In the genomic region with DNA sequence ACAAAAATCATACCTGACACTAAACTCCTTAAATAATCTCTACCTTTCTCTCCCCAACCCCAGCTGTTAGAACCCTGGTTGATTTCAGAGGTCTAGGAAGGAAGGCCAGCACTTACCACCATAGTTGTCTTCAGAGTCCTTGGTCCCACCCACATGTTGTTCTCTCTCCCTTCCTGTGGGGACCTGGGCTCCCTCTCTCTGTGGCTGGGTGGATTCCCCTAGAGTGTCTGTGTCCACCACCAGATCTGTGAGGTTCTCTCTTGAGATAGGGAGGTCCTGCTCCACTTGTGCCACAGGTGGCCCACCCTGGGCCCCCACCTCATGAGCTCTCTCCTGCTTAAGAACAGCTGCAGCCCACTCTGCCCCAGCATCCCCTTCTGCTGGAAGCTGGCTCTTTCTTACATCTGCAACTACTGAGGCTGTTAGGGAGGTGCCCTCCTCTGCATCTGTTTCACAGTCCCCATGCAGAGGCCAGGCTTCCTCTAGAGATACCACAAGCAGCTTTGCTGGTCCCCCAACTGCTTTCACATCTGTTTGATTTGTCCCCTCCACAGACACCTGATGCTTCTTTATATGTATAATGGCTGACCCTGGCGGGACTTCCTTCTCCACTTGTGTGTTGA, we compare ENCODE assay signal across 13 cellular contexts. TPM values are rescaled to one million over a fixed set of nuclear protein-coding genes. Genes with fewer than 3 reads are reported as not detected.
DNase-seq lines count a peak whose midpoint lies in the region; ATAC-seq lines count a peak whose summit lies in the region.
"Had no signal": no experiment of that assay in that cellular context is flagged by ENCODE, and none has a peak within 500 bp of the region (broad histone marks: within the 10 kb centered on the region; RNA-seq: fewer than 3 reads in every experiment).

No MANE protein-coding gene starts in this region.

- peak; percentile 28 for DNase-seq in activated CD4-positive, alpha-beta memory T cell treated with anti-CD3 and anti-CD28 coated beads, Interleukin-2, amount 10 ng/mL, durations not matched to agents 7 days and 5 days
- DNase-seq in activated CD4-positive, alpha-beta memory T cell treated with anti-CD3 and anti-CD28 coated beads for 36 hours, result no peak
- no peak for DNase-seq in activated naive CD8-positive, alpha-beta T cell treated with anti-CD3 and anti-CD28 coated beads for 36 hours
- no peak for DNase-seq in stimulated activated effector memory CD8-positive, alpha-beta T cell treated with anti-CD3 and anti-CD28 coated beads, Interleukin-12 subunit alpha, Interleukin-12 subunit beta, amount 100 ng/mL, for 72 hours (ENCODE audit: low spot score in 2 of 2)
- DNase-seq in NCI-H2171 (lab: John Stamatoyannopoulos, UW), result no peak
- no peak for DNase-seq in HAP-1 (ENCODE audit: low spot score in 2 of 2)
- DNase-seq: activated CD4-positive, alpha-beta T cell treated with anti-CD3 and anti-CD28 coated beads, Interleukin-2, amount 50 U/mL, for 1 hour; effector CD8-positive, alpha-beta T cell; Right ventricle myocardium superior; T-helper 9 cell had no signal

- H3K9me3 Mint-ChIP-seq in activated CD4-positive, alpha-beta memory T cell treated with anti-CD3 and anti-CD28 coated beads, Interleukin-2, amount 10 ng/mL, durations not matched to agents 7 days and 5 days, result peaks cover 2% of the 10 kb centered on the region
- no peaks in the 10 kb centered on the region for H3K9me3 Mint-ChIP-seq in activated CD4-positive, alpha-beta memory T cell treated with anti-CD3 and anti-CD28 coated beads for 36 hours
- peaks cover 1% of the 10 kb centered on the region for H3K9me3 Mint-ChIP-seq in activated naive CD8-positive, alpha-beta T cell treated with anti-CD3 and anti-CD28 coated beads for 36 hours
- H3K9me3 Mint-ChIP-seq in stimulated activated effector memory CD8-positive, alpha-beta T cell treated with anti-CD3 and anti-CD28 coated beads, Interleukin-12 subunit alpha, Interleukin-12 subunit beta, amount 100 ng/mL, for 72 hours, result no peaks in the 10 kb centered on the region

- H3K27me3 ChIP-seq in HAP-1 (ENCODE audit: low read depth), result no peaks in the 10 kb centered on the region

- peaks cover 79% of the 10 kb centered on the region for H3K36me3 Mint-ChIP-seq in activated CD4-positive, alpha-beta memory T cell treated with anti-CD3 and anti-CD28 coated beads, Interleukin-2, amount 10 ng/mL, durations not matched to agents 7 days and 5 days (ENCODE audit: low read depth)
- H3K36me3 Mint-ChIP-seq in activated CD4-positive, alpha-beta memory T cell treated with anti-CD3 and anti-CD28 coated beads for 36 hours, result peaks cover 69% of the 10 kb centered on the region
- H3K36me3 Mint-ChIP-seq in activated naive CD8-positive, alpha-beta T cell treated with anti-CD3 and anti-CD28 coated beads for 36 hours, result peaks cover 56% of the 10 kb centered on the region
- H3K36me3 Mint-ChIP-seq in stimulated activated effector memory CD8-positive, alpha-beta T cell treated with anti-CD3 and anti-CD28 coated beads, Interleukin-12 subunit alpha, Interleukin-12 subunit beta, amount 100 ng/mL, for 72 hours, result peaks cover 93% of the 10 kb centered on the region

- peaks cover 59% of the 10 kb centered on the region for H3K4me1 Mint-ChIP-seq in activated CD4-positive, alpha-beta memory T cell treated with anti-CD3 and anti-CD28 coated beads, Interleukin-2, amount 10 ng/mL, durations not matched to agents 7 days and 5 days
- peaks cover 31% of the 10 kb centered on the region for H3K4me1 Mint-ChIP-seq in activated CD4-positive, alpha-beta memory T cell treated with anti-CD3 and anti-CD28 coated beads for 36 hours (ENCODE audit: low read depth)
- H3K4me1 Mint-ChIP-seq in activated naive CD8-positive, alpha-beta T cell treated with anti-CD3 and anti-CD28 coated beads for 36 hours, result peaks cover 25% of the 10 kb centered on the region
- peaks cover 55% of the 10 kb centered on the region for H3K4me1 Mint-ChIP-seq in stimulated activated effector memory CD8-positive, alpha-beta T cell treated with anti-CD3 and anti-CD28 coated beads, Interleukin-12 subunit alpha, Interleukin-12 subunit beta, amount 100 ng/mL, for 72 hours

- ATAC-seq in GM21723 (IDR thresholded peaks at IDR 0.05; ENCODE audit: unreplicated experiment), result peak; percentile 51
- ATAC-seq in stimulated activated effector memory CD8-positive, alpha-beta T cell treated with anti-CD3 and anti-CD28 coated beads, Interleukin-12 subunit alpha, Interleukin-12 subunit beta, amount 100 ng/mL, for 72 hours, result peak; percentile 81
- ATAC-seq in GM21576 (IDR thresholded peaks at IDR 0.05; ENCODE audit: unreplicated experiment), result no peak
- ATAC-seq: HepG2 had no signal

- H3K36me3 ChIP-seq in HAP-1 (replicated peaks), result peaks cover 79% of the 10 kb centered on the region

- H3K27me3 Mint-ChIP-seq in activated CD4-positive, alpha-beta memory T cell treated with anti-CD3 and anti-CD28 coated beads, Interleukin-2, amount 10 ng/mL, durations not matched to agents 7 days and 5 days, result no peaks in the 10 kb centered on the region
- H3K27me3 Mint-ChIP-seq in activated CD4-positive, alpha-beta memory T cell treated with anti-CD3 and anti-CD28 coated beads for 36 hours, result no peaks in the 10 kb centered on the region
- H3K27me3 Mint-ChIP-seq in activated naive CD8-positive, alpha-beta T cell treated with anti-CD3 and anti-CD28 coated beads for 36 hours, result no peaks in the 10 kb centered on the region

- CTCF ChIA-PET in activated CD4-positive, alpha-beta memory T cell treated with anti-CD3 and anti-CD28 coated beads, Interleukin-2, amount 10 ng/mL, durations not matched to agents 7 days and 5 days (lab: Charles Lee), result interaction anchor here (1.0 to 2.6 kb wide), 4 partner anchors 10 to 33 kb away, joined by 3 to 15 read pairs (median 6); no protein-coding TSS in a partner anchor
- CTCF ChIA-PET in activated CD4-positive, alpha-beta memory T cell treated with anti-CD3 and anti-CD28 coated beads for 36 hours (lab: Charles Lee), result interaction anchor here (0.7 to 3.3 kb wide), 5 partner anchors 15 to 368 kb away, joined by 3 to 11 read pairs (median 4); no protein-coding TSS in a partner anchor

- POLR2A ChIA-PET in activated CD4-positive, alpha-beta memory T cell treated with anti-CD3 and anti-CD28 coated beads, Interleukin-2, amount 10 ng/mL, durations not matched to agents 7 days and 5 days (lab: Charles Lee), result interaction anchor here (0.8 to 2.6 kb wide), 11 partner anchors 10 to 96 kb away, joined by 3 to 25 read pairs (median 3); a partner anchor contains a TSS
- POLR2A ChIA-PET in activated CD4-positive, alpha-beta memory T cell treated with anti-CD3 and anti-CD28 coated beads for 36 hours (lab: Charles Lee), result interaction anchor here (1.5 kb wide), 1 partner anchor 25 kb away, joined by 3 read pairs; no protein-coding TSS in a partner anchor

- no peaks in the 10 kb centered on the region for H3K9me3 ChIP-seq in HAP-1

- peak overlapping the region; percentile 2 for H3K4me3 Mint-ChIP-seq in activated CD4-positive, alpha-beta memory T cell treated with anti-CD3 and anti-CD28 coated beads, Interleukin-2, amount 10 ng/mL, durations not matched to agents 7 days and 5 days
- H3K4me3 Mint-ChIP-seq in activated CD4-positive, alpha-beta memory T cell treated with anti-CD3 and anti-CD28 coated beads for 36 hours, result no peak overlapping the region
- no peak overlapping the region for H3K4me3 Mint-ChIP-seq in activated naive CD8-positive, alpha-beta T cell treated with anti-CD3 and anti-CD28 coated beads for 36 hours
- peak overlapping the region; percentile 59 for H3K4me3 Mint-ChIP-seq in stimulated activated effector memory CD8-positive, alpha-beta T cell treated with anti-CD3 and anti-CD28 coated beads, Interleukin-12 subunit alpha, Interleukin-12 subunit beta, amount 100 ng/mL, for 72 hours

- H3K4me1 ChIP-seq in HAP-1, result peaks cover 7% of the 10 kb centered on the region

- peak overlapping the region; percentile 79 for H3K27ac Mint-ChIP-seq in activated CD4-positive, alpha-beta memory T cell treated with anti-CD3 and anti-CD28 coated beads, Interleukin-2, amount 10 ng/mL, durations not matched to agents 7 days and 5 days
- no peak overlapping the region for H3K27ac Mint-ChIP-seq in activated CD4-positive, alpha-beta memory T cell treated with anti-CD3 and anti-CD28 coated beads for 36 hours
- H3K27ac Mint-ChIP-seq in activated naive CD8-positive, alpha-beta T cell treated with anti-CD3 and anti-CD28 coated beads for 36 hours, result peak overlapping the region; percentile 9
- H3K27ac Mint-ChIP-seq in stimulated activated effector memory CD8-positive, alpha-beta T cell treated with anti-CD3 and anti-CD28 coated beads, Interleukin-12 subunit alpha, Interleukin-12 subunit beta, amount 100 ng/mL, for 72 hours, result peak overlapping the region; percentile 94

- no peak overlapping the region for H3K4me3 ChIP-seq in HAP-1

- intact Hi-C loops in activated CD4-positive, alpha-beta memory T cell treated with anti-CD3 and anti-CD28 coated beads for 36 hours (cut with micrococcal nuclease), result no loop called here

- in situ Hi-C loops in HAP-1 (cut with MboI; ENCODE audit: low sequenced_read_pairs), result no loop called here

RNA-seq across cellular contexts. Expression of a gene that starts 5.2 kb away (rescaled TPM):
- total RNA-seq in activated CD4-positive, alpha-beta memory T cell treated with anti-CD3 and anti-CD28 coated beads, Interleukin-2, amount 10 ng/mL, durations not matched to agents 7 days and 5 days, result 10 to 100 TPM; 49.7 to 54.6 TPM
- total RNA-seq in activated CD4-positive, alpha-beta memory T cell treated with anti-CD3 and anti-CD28 coated beads for 36 hours, result 10 to 100 TPM; 79.5 to 88.7 TPM
- 10 to 100 TPM; 63.2 to 67.0 TPM for total RNA-seq in activated naive CD8-positive, alpha-beta T cell treated with anti-CD3 and anti-CD28 coated beads for 36 hours

RNA-seq across cellular contexts. Expression of a gene that starts 8.3 kb away (rescaled TPM):
- total RNA-seq in activated CD4-positive, alpha-beta memory T cell treated with anti-CD3 and anti-CD28 coated beads, Interleukin-2, amount 10 ng/mL, durations not matched to agents 7 days and 5 days, result 1,000 to 10,000 TPM; 1,162 to 1,172 TPM
- total RNA-seq in activated CD4-positive, alpha-beta memory T cell treated with anti-CD3 and anti-CD28 coated beads for 36 hours, result 1,000 to 10,000 TPM; 1,695 to 1,719 TPM
- total RNA-seq in activated naive CD8-positive, alpha-beta T cell treated with anti-CD3 and anti-CD28 coated beads for 36 hours, result 1,000 to 10,000 TPM; 1,515 to 1,538 TPM

RNA-seq across cellular contexts. Expression of a gene that starts 21.1 kb away (rescaled TPM):
- total RNA-seq in activated CD4-positive, alpha-beta memory T cell treated with anti-CD3 and anti-CD28 coated beads, Interleukin-2, amount 10 ng/mL, durations not matched to agents 7 days and 5 days, result 10 to 100 TPM; 40.5 to 41.1 TPM
- total RNA-seq in activated CD4-positive, alpha-beta memory T cell treated with anti-CD3 and anti-CD28 coated beads for 36 hours, result 10 to 100 TPM; 31.6 to 32.7 TPM
- total RNA-seq in activated naive CD8-positive, alpha-beta T cell treated with anti-CD3 and anti-CD28 coated beads for 36 hours, result 10 to 100 TPM; 19.7 to 20.2 TPM

RNA-seq across cellular contexts. Expression of a gene that starts 25.4 kb away (rescaled TPM):
- total RNA-seq in activated CD4-positive, alpha-beta memory T cell treated with anti-CD3 and anti-CD28 coated beads, Interleukin-2, amount 10 ng/mL, durations not matched to agents 7 days and 5 days, result 100 to 1,000 TPM; 269 to 283 TPM
- total RNA-seq in activated CD4-positive, alpha-beta memory T cell treated with anti-CD3 and anti-CD28 coated beads for 36 hours, result 100 to 1,000 TPM; 172 to 183 TPM
- total RNA-seq in activated naive CD8-positive, alpha-beta T cell treated with anti-CD3 and anti-CD28 coated beads for 36 hours, result 100 to 1,000 TPM; 102 to 106 TPM

RNA-seq across cellular contexts. Expression of a gene that starts 30.6 kb away (rescaled TPM):
- 100 to 1,000 TPM; 125 to 131 TPM for total RNA-seq in activated CD4-positive, alpha-beta memory T cell treated with anti-CD3 and anti-CD28 coated beads, Interleukin-2, amount 10 ng/mL, durations not matched to agents 7 days and 5 days
- 100 to 1,000 TPM; 226 to 231 TPM for total RNA-seq in activated CD4-positive, alpha-beta memory T cell treated with anti-CD3 and anti-CD28 coated beads for 36 hours
- 100 to 1,000 TPM; 104 to 107 TPM for total RNA-seq in activated naive CD8-positive, alpha-beta T cell treated with anti-CD3 and anti-CD28 coated beads for 36 hours

Comparison
In these comparisons a context has a peak if more than half of its experiments do, and no peak if none do; other contexts are left out.
1. H3K4me3 Mint-ChIP-seq: peak in activated CD4-positive, alpha-beta memory T cell treated with anti-CD3 and anti-CD28 coated beads, Interleukin-2, amount 10 ng/mL, durations not matched to agents 7 days and 5 days (single experiment) and stimulated activated effector memory CD8-positive, alpha-beta T cell treated with anti-CD3 and anti-CD28 coated beads, Interleukin-12 subunit alpha, Interleukin-12 subunit beta, amount 100 ng/mL, for 72 hours (single experiment); none in activated CD4-positive, alpha-beta memory T cell treated with anti-CD3 and anti-CD28 coated beads for 36 hours (single experiment) and activated naive CD8-positive, alpha-beta T cell treated with anti-CD3 and anti-CD28 coated beads for 36 hours (single experiment).